ENCODE assay signal across 18 cellular contexts in the genomic region with DNA sequence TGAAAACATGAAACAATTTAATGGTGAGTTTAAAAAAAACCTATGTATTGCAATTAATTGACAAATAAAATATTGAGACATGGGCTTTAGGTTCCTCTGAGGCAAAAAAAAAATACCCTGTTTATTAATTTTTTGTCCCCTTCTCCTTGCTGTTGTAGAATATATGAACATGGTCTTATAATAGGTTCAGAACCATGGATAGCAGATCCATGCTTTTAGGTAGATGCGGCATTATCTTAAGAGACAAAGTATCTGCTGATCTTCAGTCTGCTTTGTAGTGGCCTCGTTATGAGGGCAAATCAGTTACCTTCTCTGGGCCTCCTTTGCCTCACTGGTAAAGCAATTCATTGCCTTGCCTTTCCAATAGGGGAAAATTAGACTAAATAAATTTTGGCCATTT.
"Had no signal": no experiment of that assay in that cellular context is flagged by ENCODE, and none has a peak within 500 bp of the region (broad histone marks: within the 10 kb centered on the region; RNA-seq: fewer than 3 reads in every experiment).

No MANE protein-coding gene starts in this region.

- H3K27me3 ChIP-seq: cardiac muscle cell, esophagus squamous epithelium, neutrophil, right atrium auricular region, thyroid gland had no signal

- H3K4me1 Mint-ChIP-seq: activated naive CD8-positive, alpha-beta T cell treated with anti-CD3 and anti-CD28 coated beads for 36 hours; naive B cell; stimulated activated effector memory CD8-positive, alpha-beta T cell treated with anti-CD3 and anti-CD28 coated beads, Interleukin-12 subunit alpha, Interleukin-12 subunit beta, amount 100 ng/mL, for 72 hours had no signal

- H3K4me1 ChIP-seq: esophagus squamous epithelium, right atrium auricular region, thyroid gland had no signal

- H3K36me3 ChIP-seq: cardiac muscle cell, esophagus squamous epithelium, neutrophil, right atrium auricular region, thyroid gland had no signal

- H3K27ac ChIP-seq: cardiac muscle cell, esophagus squamous epithelium, neutrophil, right atrium auricular region, thyroid gland, VCaP had no signal

- H3K27me3 Mint-ChIP-seq: activated CD4-positive, alpha-beta memory T cell treated with anti-CD3 and anti-CD28 coated beads for 36 hours; activated naive CD8-positive, alpha-beta T cell treated with anti-CD3 and anti-CD28 coated beads for 36 hours; naive B cell had no signal

- H3K36me3 Mint-ChIP-seq: activated CD4-positive, alpha-beta memory T cell treated with anti-CD3 and anti-CD28 coated beads for 36 hours; activated naive CD8-positive, alpha-beta T cell treated with anti-CD3 and anti-CD28 coated beads for 36 hours; naive B cell; stimulated activated effector memory CD8-positive, alpha-beta T cell treated with anti-CD3 and anti-CD28 coated beads, Interleukin-12 subunit alpha, Interleukin-12 subunit beta, amount 100 ng/mL, for 72 hours had no signal

- ATAC-seq: stimulated activated effector memory CD8-positive, alpha-beta T cell treated with anti-CD3 and anti-CD28 coated beads, Interleukin-12 subunit alpha, Interleukin-12 subunit beta, amount 100 ng/mL, for 72 hours had no signal

- H3K9me3 ChIP-seq: esophagus squamous epithelium, neutrophil, right atrium auricular region, thyroid gland had no signal

- DNase-seq: activated CD4-positive, alpha-beta memory T cell treated with anti-CD3 and anti-CD28 coated beads for 36 hours; activated gamma-delta T cell; activated naive CD8-positive, alpha-beta T cell treated with anti-CD3 and anti-CD28 coated beads for 36 hours; activated T-cell treated with anti-CD3 and anti-CD28 coated beads, Interleukin-2, amount 50 U/mL, for 48 hours; anterior cingulate cortex; esophagus squamous epithelium; foreskin fibroblast; glutamatergic neuron; naive B cell; posterior cingulate gyrus; T1000; thyroid gland had no signal

- H3K4me3 ChIP-seq: cardiac muscle cell, esophagus squamous epithelium, right atrium auricular region, smooth muscle cell, thyroid gland had no signal

- H3K4me3 Mint-ChIP-seq: activated CD4-positive, alpha-beta memory T cell treated with anti-CD3 and anti-CD28 coated beads for 36 hours; activated naive CD8-positive, alpha-beta T cell treated with anti-CD3 and anti-CD28 coated beads for 36 hours; naive B cell; stimulated activated effector memory CD8-positive, alpha-beta T cell treated with anti-CD3 and anti-CD28 coated beads, Interleukin-12 subunit alpha, Interleukin-12 subunit beta, amount 100 ng/mL, for 72 hours had no signal

- H3K27ac Mint-ChIP-seq: activated CD4-positive, alpha-beta memory T cell treated with anti-CD3 and anti-CD28 coated beads for 36 hours; activated naive CD8-positive, alpha-beta T cell treated with anti-CD3 and anti-CD28 coated beads for 36 hours; naive B cell; stimulated activated effector memory CD8-positive, alpha-beta T cell treated with anti-CD3 and anti-CD28 coated beads, Interleukin-12 subunit alpha, Interleukin-12 subunit beta, amount 100 ng/mL, for 72 hours had no signal

- H3K4me2 ChIP-seq: smooth muscle cell had no signal
